In the genomic region with DNA sequence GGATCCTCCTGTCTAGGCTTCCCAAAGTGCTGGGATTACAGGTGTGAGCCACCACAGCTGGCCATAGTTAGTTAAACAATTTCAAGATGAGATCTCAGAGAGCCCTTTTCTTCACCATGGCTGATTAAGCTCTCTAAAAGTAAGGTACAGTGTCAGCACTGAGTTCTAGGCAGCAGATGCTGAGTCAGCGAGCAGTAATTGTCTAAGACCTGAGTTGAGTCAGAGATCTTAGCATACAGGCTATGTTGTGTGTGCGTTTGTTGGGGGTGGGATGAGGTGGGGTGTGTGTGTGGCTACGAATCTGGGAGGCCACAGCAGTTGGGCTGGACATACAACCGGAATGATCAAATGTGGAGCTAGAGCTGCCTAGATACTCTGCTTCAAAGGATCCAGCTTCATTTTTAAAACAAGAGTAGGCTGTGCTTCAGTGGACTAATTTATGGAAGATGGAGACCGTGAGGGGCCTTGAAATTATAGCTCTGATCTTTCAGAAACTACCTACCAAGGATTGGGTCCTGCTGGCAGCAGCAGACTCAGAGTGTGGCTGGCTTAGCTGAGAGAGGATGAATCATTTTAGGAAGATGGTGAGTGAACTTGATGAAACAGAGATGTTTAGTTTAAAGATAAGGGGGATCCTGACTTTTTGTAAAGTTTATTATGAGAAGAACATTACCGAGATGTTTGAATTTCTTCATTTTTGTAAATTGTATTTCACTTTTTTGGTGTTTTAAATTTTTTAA, we compare ENCODE assay signal across 15 cellular contexts. TPM values are rescaled to one million over a fixed set of nuclear protein-coding genes. Genes with fewer than 3 reads are reported as not detected.
DNase-seq lines count a peak whose midpoint lies in the region; ATAC-seq and TF ChIP-seq lines count a peak whose summit lies in the region.
"Had no signal": no experiment of that assay in that cellular context is flagged by ENCODE, and none has a peak within 500 bp of the region (broad histone marks: within the 10 kb centered on the region; RNA-seq: fewer than 3 reads in every experiment).

No MANE protein-coding gene starts in this region.

- peak; percentile 30 to 32 for DNase-seq in activated CD4-positive, alpha-beta T cell treated with anti-CD3 and anti-CD28 coated beads, Interleukin-2, amount 50 U/mL, for 48 hours
- no peak for DNase-seq in activated CD4-positive, alpha-beta T cell treated with anti-CD3 and anti-CD28 coated beads, Interleukin-2, amount 50 U/mL, for 4 hours
- DNase-seq in amniotic epithelial cell (ENCODE audit: low read depth) (peak; percentile 76), myocyte (ENCODE audit: low read depth) (peak; percentile 20), uterus (no peak)
- no peak for DNase-seq in stimulated activated naive CD8-positive, alpha-beta T cell treated with anti-CD3 and anti-CD28 coated beads, Interleukin-15, amount 100 ng/mL, for 72 hours
- DNase-seq: activated CD8-positive, alpha-beta memory T cell treated with anti-CD3 and anti-CD28 coated beads, Interleukin-2, amount 50 U/mL, for 4 hours; caudate nucleus; DMS79; pancreas; stimulated activated CD4-positive, alpha-beta T cell treated with anti-CD3 and anti-CD28 coated beads, Interleukin-4, amount 100 ng/mL, for 4 hours; T-cell had no signal

- peaks cover 19% of the 10 kb centered on the region for H3K4me1 Mint-ChIP-seq in stimulated activated naive CD8-positive, alpha-beta T cell treated with anti-CD3 and anti-CD28 coated beads, Interleukin-15, amount 100 ng/mL, for 72 hours

- H3K27ac ChIP-seq in uterus: no peak overlapping the region
- H3K27ac ChIP-seq: pancreas, suprapubic skin had no signal

- H3K9me3 ChIP-seq in uterus: no peaks in the 10 kb centered on the region
- H3K9me3 ChIP-seq: pancreas, suprapubic skin had no signal

- H3K27ac Mint-ChIP-seq in stimulated activated naive CD8-positive, alpha-beta T cell treated with anti-CD3 and anti-CD28 coated beads, Interleukin-15, amount 100 ng/mL, for 72 hours: no peak overlapping the region

- TF ChIP-seq POLR2A in uterus (IDR thresholded peaks at IDR 0.05): no peak

- H3K4me3 Mint-ChIP-seq in stimulated activated naive CD8-positive, alpha-beta T cell treated with anti-CD3 and anti-CD28 coated beads, Interleukin-15, amount 100 ng/mL, for 72 hours: no peak overlapping the region

- intact Hi-C loops in uterus (cut with DNase I; ENCODE audit: low total_unique reads): no loop called here

- TF ChIP-seq CTCF in uterus (IDR thresholded peaks at IDR 0.05): no peak

- H3K9me3 Mint-ChIP-seq in stimulated activated naive CD8-positive, alpha-beta T cell treated with anti-CD3 and anti-CD28 coated beads, Interleukin-15, amount 100 ng/mL, for 72 hours: no peaks in the 10 kb centered on the region
- H3K9me3 Mint-ChIP-seq: T-cell had no signal

- H3K27me3 ChIP-seq in uterus: no peaks in the 10 kb centered on the region
- H3K27me3 ChIP-seq: pancreas, suprapubic skin had no signal

- ATAC-seq in HG03439 (IDR thresholded peaks at IDR 0.05; ENCODE audit: unreplicated experiment) (peak; percentile 26), HG03521 (IDR thresholded peaks at IDR 0.05; ENCODE audit: unreplicated experiment) (no peak)
- ATAC-seq in stimulated activated naive CD8-positive, alpha-beta T cell treated with anti-CD3 and anti-CD28 coated beads, Interleukin-15, amount 100 ng/mL, for 72 hours: no peak
- ATAC-seq: pancreas had no signal

- peaks cover 8% of the 10 kb centered on the region for H3K27me3 Mint-ChIP-seq in stimulated activated naive CD8-positive, alpha-beta T cell treated with anti-CD3 and anti-CD28 coated beads, Interleukin-15, amount 100 ng/mL, for 72 hours
- H3K27me3 Mint-ChIP-seq: T-cell had no signal

- H3K4me1 ChIP-seq in uterus: no peaks in the 10 kb centered on the region
- H3K4me1 ChIP-seq: pancreas, suprapubic skin had no signal

- H3K4me3 ChIP-seq in uterus: no peak overlapping the region
- H3K4me3 ChIP-seq: pancreas, suprapubic skin had no signal

- H3K36me3 ChIP-seq in uterus: no peaks in the 10 kb centered on the region
- H3K36me3 ChIP-seq: pancreas, suprapubic skin had no signal

RNA-seq across cellular contexts. Expression of a gene that starts 17.5 kb away (rescaled TPM):
- total RNA-seq in myocyte (129 and 135 TPM in 2 replicates), uterus (100 to 1,000 TPM in 1 of 4 donors, 10 to 100 TPM in 3; 53.8 to 125 (median 76.8) TPM)
- 151 TPM for polyA plus RNA-seq in myocyte (2012)

Comparison
In these comparisons a context has a peak if more than half of its experiments do, and no peak if none do; other contexts are left out.
1. DNase-seq: peak in activated CD4-positive, alpha-beta T cell treated with anti-CD3 and anti-CD28 coated beads, Interleukin-2, amount 50 U/mL, for 48 hours (2 of 2), amniotic epithelial cell (single experiment) and myocyte (single experiment); none in activated CD4-positive, alpha-beta T cell treated with anti-CD3 and anti-CD28 coated beads, Interleukin-2, amount 50 U/mL, for 4 hours (0 of 2), stimulated activated naive CD8-positive, alpha-beta T cell treated with anti-CD3 and anti-CD28 coated beads, Interleukin-15, amount 100 ng/mL, for 72 hours (0 of 2) and uterus (0 of 2).